In the genomic region with DNA sequence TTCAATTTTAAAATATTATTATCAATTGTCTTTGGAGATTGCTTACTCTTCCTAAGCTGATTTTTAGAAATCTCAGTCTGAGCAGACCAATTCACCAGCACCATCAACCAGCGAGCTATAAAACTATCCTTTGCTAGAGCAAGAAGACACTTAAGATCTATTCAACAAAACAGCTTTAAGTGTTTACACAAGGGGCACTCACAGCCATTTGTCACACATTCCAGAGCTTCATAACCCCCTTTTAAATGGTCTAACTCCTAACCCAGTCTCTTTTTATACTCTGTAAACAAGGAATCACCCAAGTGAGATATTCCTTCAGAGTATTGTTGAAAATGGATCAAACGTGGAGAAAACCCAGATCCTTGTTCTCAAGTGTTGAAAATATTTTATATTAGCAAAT, we compare ENCODE assay signal across 1 cellular context.
TF ChIP-seq lines count a peak whose summit lies in the region.

No MANE protein-coding gene starts in this region.

TF ChIP-seq in IMR-90, 13 proteins besides CTCF, POLR2A, EP300 and RAD21 (continued from another document):
- TF ChIP-seq ELK1 (IDR thresholded peaks at IDR 0.05; ENCODE audit: borderline replicate concordance, low read depth, low read length) (no peak), FOS (IDR thresholded peaks at IDR 0.05; ENCODE audit: low read depth, low read length) (no peak), MAFK (IDR thresholded peaks at IDR 0.05; ENCODE audit: low read depth, low read length) (no peak), NFE2L2 (IDR thresholded peaks at IDR 0.05; ENCODE audit: low read depth, low read length) (no peak), BHLHE40 (IDR thresholded peaks at IDR 0.05; ENCODE audit: low read depth, low read length) (no peak), MXI1 (IDR thresholded peaks at IDR 0.05; ENCODE audit: borderline replicate concordance, low read depth, low read length) (no peak), USF2 (IDR thresholded peaks at IDR 0.05; ENCODE audit: low read depth, low read length) (no peak), CHD1 (IDR thresholded peaks at IDR 0.05; ENCODE audit: low read depth, low read length) (no peak)
